Comparison of ENCODE assay signal across 9 cellular contexts in genomic region chr7:41705109-41705871, GRCh38. TPM values are rescaled to one million over a fixed set of nuclear protein-coding genes. Genes with fewer than 3 reads are reported as not detected.
DNase-seq lines count a peak whose midpoint lies in the region; ATAC-seq, FAIRE-seq and TF ChIP-seq lines count a peak whose summit lies in the region.
"Had no signal": no experiment of that assay in that cellular context is flagged by ENCODE, and none has a peak within 500 bp of the region (broad histone marks: within the 10 kb centered on the region; RNA-seq: fewer than 3 reads in every experiment).

No MANE protein-coding gene starts in this region.

- H3K4me1 Mint-ChIP-seq in activated CD4-positive, alpha-beta memory T cell treated with anti-CD3 and anti-CD28 coated beads, Interleukin-2, amount 10 ng/mL, durations not matched to agents 7 days and 5 days, result peaks cover 14% of the 10 kb centered on the region
- H3K4me1 Mint-ChIP-seq in endodermal cell, result peaks cover 14% of the 10 kb centered on the region

- no peaks in the 10 kb centered on the region for H3K4me1 ChIP-seq in endodermal cell (ENCODE audit: control insufficient read depth, insufficient read depth, low read length)

- POLR2A ChIA-PET in activated CD4-positive, alpha-beta memory T cell treated with anti-CD3 and anti-CD28 coated beads, Interleukin-2, amount 10 ng/mL, durations not matched to agents 7 days and 5 days (lab: Charles Lee), result no interaction called here

- peak; percentile 89 for TF ChIP-seq CTCF in endodermal cell (conservative IDR thresholded peaks at IDR 0.05)

- no peak overlapping the region for H3K27ac ChIP-seq in endodermal cell (ENCODE audit: low read depth, low read length)
- H3K27ac ChIP-seq: SK-N-MC had no signal

- H3K36me3 ChIP-seq in endodermal cell (ENCODE audit: control insufficient read depth, insufficient read depth, low read length), result no peaks in the 10 kb centered on the region

- no peaks in the 10 kb centered on the region for H3K9me3 ChIP-seq in endodermal cell (ENCODE audit: control insufficient read depth, low read length)

- peaks cover 48% of the 10 kb centered on the region for H3K27me3 Mint-ChIP-seq in activated CD4-positive, alpha-beta memory T cell treated with anti-CD3 and anti-CD28 coated beads, Interleukin-2, amount 10 ng/mL, durations not matched to agents 7 days and 5 days
- peaks cover 68% of the 10 kb centered on the region for H3K27me3 Mint-ChIP-seq in endodermal cell (ENCODE audit: insufficient read depth)

- H3K27ac Mint-ChIP-seq in activated CD4-positive, alpha-beta memory T cell treated with anti-CD3 and anti-CD28 coated beads, Interleukin-2, amount 10 ng/mL, durations not matched to agents 7 days and 5 days, result no peak overlapping the region
- no peak overlapping the region for H3K27ac Mint-ChIP-seq in endodermal cell

- peak; percentile 96 for ATAC-seq in HG02973 (IDR thresholded peaks at IDR 0.05; ENCODE audit: unreplicated experiment)

- H3K9ac ChIP-seq in endodermal cell (ENCODE audit: extremely low read depth, low read length, poor library complexity, severe bottlenecking), result no peak overlapping the region

- FAIRE-seq in GM18507 (lab: Jason Lieb, UNC), result peak; percentile 89

- 2 to 3% methylated on average over 21 to 42 of the region's 42 CpGs for WGBS in endodermal cell (ENCODE audit: insufficient coverage in 1 of 2, insufficient read length in 1 of 2), 2 experiments

- H3K4me3 Mint-ChIP-seq in activated CD4-positive, alpha-beta memory T cell treated with anti-CD3 and anti-CD28 coated beads, Interleukin-2, amount 10 ng/mL, durations not matched to agents 7 days and 5 days, result peak overlapping the region; percentile 70
- H3K4me3 Mint-ChIP-seq in endodermal cell, result peak overlapping the region; percentile 44

- H3K36me3 Mint-ChIP-seq in activated CD4-positive, alpha-beta memory T cell treated with anti-CD3 and anti-CD28 coated beads, Interleukin-2, amount 10 ng/mL, durations not matched to agents 7 days and 5 days (ENCODE audit: low read depth), result no peaks in the 10 kb centered on the region
- no peaks in the 10 kb centered on the region for H3K36me3 Mint-ChIP-seq in endodermal cell (ENCODE audit: low read depth)

- DNase-seq in AG08396 (ENCODE audit: low spot score) (peak; percentile 88), GM18507 (ENCODE audit: extremely low spot score, insufficient read length, low read depth) (peak; percentile 82), NCI-H2171 treated with DMSO at 0.1 percent for 48 hours (lab: John Stamatoyannopoulos, UW) (peak; percentile 77), endodermal cell (peak; percentile 97), mesenteric fat pad (ENCODE audit: low spot score) (peak; percentile 93)
- peak; percentile 65 for DNase-seq in activated CD4-positive, alpha-beta memory T cell treated with anti-CD3 and anti-CD28 coated beads, Interleukin-2, amount 10 ng/mL, durations not matched to agents 7 days and 5 days
- peak; percentile 22 to 28 for DNase-seq in stimulated activated CD8-positive, alpha-beta memory T cell treated with anti-CD3 and anti-CD28 coated beads, Interleukin-15, amount 100 ng/mL, for 48 hours (ENCODE audit: low read depth in 2 of 2)

- H3K9me3 Mint-ChIP-seq in activated CD4-positive, alpha-beta memory T cell treated with anti-CD3 and anti-CD28 coated beads, Interleukin-2, amount 10 ng/mL, durations not matched to agents 7 days and 5 days, result no peaks in the 10 kb centered on the region
- H3K9me3 Mint-ChIP-seq in endodermal cell, result no peaks in the 10 kb centered on the region

- CTCF ChIA-PET in activated CD4-positive, alpha-beta memory T cell treated with anti-CD3 and anti-CD28 coated beads, Interleukin-2, amount 10 ng/mL, durations not matched to agents 7 days and 5 days (lab: Charles Lee), result interaction anchor here (0.6 to 3.0 kb wide), 8 partner anchors 9 to 702 kb away, joined by 3 to 13 read pairs (median 4); no protein-coding TSS in a partner anchor

- H3K27me3 ChIP-seq in endodermal cell (ENCODE audit: control insufficient read depth, insufficient read depth, low read length, poor library complexity, severe bottlenecking), result peaks cover 70% of the 10 kb centered on the region

- H3K4me3 ChIP-seq in endodermal cell (ENCODE audit: low read length), result peak overlapping the region; percentile 76
- H3K4me3 ChIP-seq: SK-N-MC had no signal

RNA-seq across cellular contexts. Expression of gene INHBA, which starts 2.4 kb away (rescaled TPM):
- not detected for total RNA-seq in activated CD4-positive, alpha-beta memory T cell treated with anti-CD3 and anti-CD28 coated beads, Interleukin-2, amount 10 ng/mL, durations not matched to agents 7 days and 5 days
- not detected for total RNA-seq in endodermal cell
- 0.61 TPM for polyA plus RNA-seq in endodermal cell (2013, experiment 1 of 2)
- polyA plus RNA-seq in endodermal cell (2013, experiment 2 of 2), result 0.70 TPM
- 1.00 TPM for total RNA-seq in mesenteric fat pad

Comparison
In these comparisons a context has a peak if more than half of its experiments do, and no peak if none do; other contexts are left out.
1. DNase-seq: peak in every context shown above with its lines; median percentile 97 in endodermal cell; 93 in mesenteric fat pad; 88 in AG08396; 82 in GM18507; 77 in NCI-H2171 treated with DMSO at 0.1 percent for 48 hours; 65 in activated CD4-positive, alpha-beta memory T cell treated with anti-CD3 and anti-CD28 coated beads, Interleukin-2, amount 10 ng/mL, durations not matched to agents 7 days and 5 days; 25 in stimulated activated CD8-positive, alpha-beta memory T cell treated with anti-CD3 and anti-CD28 coated beads, Interleukin-15, amount 100 ng/mL, for 48 hours.